In genomic region chr3:31880020-31880419, GRCh38 we compare ENCODE assay signal across 14 cellular contexts.
DNase-seq lines count a peak whose midpoint lies in the region; ATAC-seq, FAIRE-seq and TF ChIP-seq lines count a peak whose summit lies in the region.
"Had no signal": no experiment of that assay in that cellular context is flagged by ENCODE, and none has a peak within 500 bp of the region (broad histone marks: within the 10 kb centered on the region; RNA-seq: fewer than 3 reads in every experiment).

No MANE protein-coding gene starts in this region.

- H2BK5ac ChIP-seq in H1 (ENCODE audit: low read depth, low read length), result no peak overlapping the region
- H2BK5ac ChIP-seq in mesendoderm (ENCODE audit: low read length), result no peak overlapping the region

- H3K36me3 ChIP-seq in H1 (ENCODE audit: control insufficient read depth in 2 of 4, insufficient read depth in 4 of 4, low read length in 3 of 4) (peaks cover 0 to 7% (median 0%) of the 10 kb centered on the region in 4 experiments; a peak in 4 of 8 replicates), mesendoderm (ENCODE audit: control insufficient read depth, insufficient read depth, low read length) (no peaks in the 10 kb centered on the region)
- H3K36me3 ChIP-seq: cardiac muscle cell, gastrocnemius medialis, right lobe of liver had no signal

- no peak overlapping the region for H3K4ac ChIP-seq in H1 (replicated peaks; ENCODE audit: insufficient read length, low read depth, low read length)
- no peak overlapping the region for H3K4ac ChIP-seq in mesendoderm (ENCODE audit: low read depth, low read length)

- H4K8ac ChIP-seq in H1 (ENCODE audit: extremely low read depth, insufficient read depth, low read length) (no peak overlapping the region), mesendoderm (ENCODE audit: low read depth, low read length) (no peak overlapping the region)

- H3K4me2 ChIP-seq in H1 (ENCODE audit: insufficient read depth in 1 of 2, low read depth in 2 of 2, low read length in 2 of 2) (no peak overlapping the region), mesendoderm (ENCODE audit: low read length) (no peak overlapping the region)
- H3K4me2 ChIP-seq: KMS-11 had no signal

- H3K4me3 ChIP-seq in H1 (ENCODE audit: extremely low read depth in 1 of 4, insufficient read depth in 2 of 4, low read depth in 3 of 4, low read length in 4 of 4), result no peak overlapping the region
- no peak overlapping the region for H3K4me3 ChIP-seq in mesendoderm (ENCODE audit: low read length)
- H3K4me3 ChIP-seq: cardiac muscle cell, gastrocnemius medialis, right lobe of liver had no signal

- no peaks in the 10 kb centered on the region for H3K23me2 ChIP-seq in H1 (ENCODE audit: low read depth, low read length)

- H3K56ac ChIP-seq in H1 (replicated peaks; ENCODE audit: insufficient read length, low read depth, low read length), result no peak overlapping the region
- no peak overlapping the region for H3K56ac ChIP-seq in mesendoderm (ENCODE audit: low read length)

- no peaks in the 10 kb centered on the region for H3K27me3 ChIP-seq in H1 (replicated peaks in 1 of 4; ENCODE audit: control insufficient read depth in 3 of 4, extremely low read depth in 1 of 4, insufficient read depth in 3 of 4, low read length in 3 of 4)
- no peaks in the 10 kb centered on the region for H3K27me3 ChIP-seq in mesendoderm (ENCODE audit: insufficient read depth, low read length, poor library complexity)
- H3K27me3 ChIP-seq: cardiac muscle cell, gastrocnemius medialis, right lobe of liver had no signal

- no peak overlapping the region for H2BK15ac ChIP-seq in H1 (ENCODE audit: low read length)
- no peak overlapping the region for H2BK15ac ChIP-seq in mesendoderm (replicated peaks; ENCODE audit: low read depth)

- no peak overlapping the region for H3K23ac ChIP-seq in H1 (ENCODE audit: insufficient read length)
- no peak overlapping the region for H3K23ac ChIP-seq in mesendoderm (ENCODE audit: low read length)

- H2AK5ac ChIP-seq in H1 (ENCODE audit: low read depth, low read length) (no peak overlapping the region), mesendoderm (ENCODE audit: low read length) (no peak overlapping the region)

- H3K18ac ChIP-seq in H1 (ENCODE audit: extremely low read depth, low read length) (no peak overlapping the region), mesendoderm (ENCODE audit: low read length) (no peak overlapping the region)

- no peak for FAIRE-seq in H1 (lab: Jason Lieb, UNC)
- FAIRE-seq: urothelium cell line had no signal

- H2BK120ac ChIP-seq in H1 (replicated peaks; ENCODE audit: low read depth, low read length) (no peak overlapping the region), mesendoderm (ENCODE audit: low read depth, low read length) (no peak overlapping the region)

- POLR2A ChIA-PET in H1 (lab: Charles Lee; ENCODE audit: partially characterized antibody), result interaction anchor here (0.8 kb wide), 1 partner anchor 16 kb away, joined by 3 read pairs; no protein-coding TSS in a partner anchor

- H2BK12ac ChIP-seq in H1 (ENCODE audit: low read depth, low read length), result no peak overlapping the region

- no peak overlapping the region for H3K14ac ChIP-seq in H1 (ENCODE audit: insufficient read length)

- H3K9ac ChIP-seq in H1 (replicated peaks in 1 of 4; ENCODE audit: extremely low read depth in 1 of 4, low read depth in 3 of 4, low read length in 3 of 4) (no peak overlapping the region), mesendoderm (ENCODE audit: low read length) (no peak overlapping the region)
- H3K9ac ChIP-seq: KMS-11 had no signal

- H2BK20ac ChIP-seq in H1 (ENCODE audit: low read length), result no peak overlapping the region

- peaks cover 0 to 8% of the 10 kb centered on the region in 2 experiments for H4K20me1 ChIP-seq in H1 (replicated peaks in 1 of 2; ENCODE audit: control insufficient read depth in 1 of 2, insufficient read depth in 2 of 2, low read length in 2 of 2)

- H3K4me1 ChIP-seq in H1 (replicated peaks in 1 of 4; ENCODE audit: control insufficient read depth in 3 of 4, insufficient read depth in 4 of 4, low read length in 3 of 4), result peaks cover 0 to 11% (median 9%) of the 10 kb centered on the region in 4 experiments; a peak in 5 of 7 replicates
- peaks cover 7% of the 10 kb centered on the region for H3K4me1 ChIP-seq in mesendoderm (ENCODE audit: control insufficient read depth, low read depth, low read length)
- H3K4me1 ChIP-seq: right lobe of liver had no signal

- TF ChIP-seq RAD21 in H1 (IDR thresholded peaks at IDR 0.05 in 1 of 2, conservative IDR thresholded peaks at IDR 0.05 in 1 of 2; ENCODE audit: low read depth in 2 of 2, low read length in 2 of 2), result no peak; a peak in 1 of 4 replicates

- ATAC-seq in GM18517 (IDR thresholded peaks at IDR 0.05; ENCODE audit: unreplicated experiment) (no peak), HG03571 (IDR thresholded peaks at IDR 0.05; ENCODE audit: unreplicated experiment) (no peak), GM21786 (IDR thresholded peaks at IDR 0.05; ENCODE audit: unreplicated experiment) (no peak)
- ATAC-seq: gastrocnemius medialis had no signal

- no peak overlapping the region for H3K27ac ChIP-seq in H1 (ENCODE audit: low read depth, low read length)
- H3K27ac ChIP-seq in mesendoderm (ENCODE audit: low read depth, low read length), result no peak overlapping the region
- H3K27ac ChIP-seq: cardiac muscle cell, gastrocnemius medialis, KMS-11, right lobe of liver had no signal

- H4K91ac ChIP-seq in H1 (replicated peaks; ENCODE audit: insufficient read length, low read length), result no peak overlapping the region

- no peak for TF ChIP-seq POLR2A in H1 (IDR thresholded peaks at IDR 0.05; ENCODE audit: control extremely low read depth in 1 of 2, low read depth in 2 of 2, low read length in 2 of 2)

- no peak overlapping the region for H4K5ac ChIP-seq in H1 (ENCODE audit: insufficient read length, low read depth, low read length)
- no peak overlapping the region for H4K5ac ChIP-seq in mesendoderm (ENCODE audit: low read length)

- H3K79me2 ChIP-seq in H1 (ENCODE audit: control insufficient read depth in 1 of 2, insufficient read depth in 2 of 2, low read length in 2 of 2) (peaks cover 4 to 52% of the 10 kb centered on the region in 2 experiments; a peak in 3 of 4 replicates), mesendoderm (ENCODE audit: control insufficient read depth, insufficient read depth, low read length) (peaks cover 9% of the 10 kb centered on the region)

- H2AFZ ChIP-seq in H1 (ENCODE audit: low read length), result no peak overlapping the region

- H3K9me3 ChIP-seq in H1 (ENCODE audit: insufficient read depth in 2 of 2, low read depth in 1 of 2, low read length in 1 of 2), result no peaks in the 10 kb centered on the region
- H3K9me3 ChIP-seq: gastrocnemius medialis, right lobe of liver had no signal

- H3K79me1 ChIP-seq in H1 (ENCODE audit: low read depth, low read length) (peaks cover 8% of the 10 kb centered on the region), mesendoderm (ENCODE audit: low read length) (peaks cover 6% of the 10 kb centered on the region)

- CTCF ChIA-PET in H1 (lab: Charles Lee; ENCODE audit: partially characterized antibody), result interaction anchor here (1.6 to 2.4 kb wide), 2 partner anchors 10 to 274 kb away, joined by 3 to 7 read pairs; no protein-coding TSS in a partner anchor

- no peak for TF ChIP-seq EP300 in H1 (IDR thresholded peaks at IDR 0.05; ENCODE audit: borderline replicate concordance in 1 of 2, low read depth in 2 of 2, low read length in 2 of 2)

- TF ChIP-seq CTCF in H1 (IDR thresholded peaks at IDR 0.05; ENCODE audit: control extremely low read depth in 1 of 3, insufficient read depth in 1 of 3, low read depth in 1 of 3, low read length in 3 of 3), result no peak

- DNase-seq in EH (ENCODE audit: low read depth), result peak; percentile 3
- DNase-seq in NCI-H524 (lab: John Stamatoyannopoulos, UW), result peak; percentile 51 to 86
- no peak for DNase-seq in H1 (ENCODE audit: low read depth in 1 of 2, low spot score in 2 of 2)
- peak; percentile 58 for DNase-seq in mesendoderm
- DNase-seq in inferior parietal cortex (ENCODE audit: extremely low spot score), result no peak
- DNase-seq: CD4-positive, alpha-beta memory T cell; gastrocnemius medialis; right lobe of liver had no signal

- 87% methylated on average over 4 of the region's 4 CpGs; no CpG with 5 or more reads in 1 of the 2 experiments for WGBS in H1 (ENCODE audit: extremely low coverage in 1 of 2, insufficient coverage in 1 of 2, insufficient read length in 1 of 2, insufficient replicate concordance in 2 of 2, low coverage in 1 of 2, low lambda C conversion rate in 2 of 2, missing lambda C conversion rate in 1 of 2), 2 experiments
- no CpG with 5 or more reads among the region's 4 CpGs for WGBS in mesendoderm (ENCODE audit: extremely low coverage, insufficient coverage, low lambda C conversion rate)

TF ChIP-seq in H1, 55 proteins besides CTCF, POLR2A, EP300 and RAD21:
- no peak for TF ChIP-seq SUZ12 (IDR thresholded peaks at IDR 0.05; ENCODE audit: low read length)
- 0 out of 2 replicates have a peak, but pooled peaks have one; percentile 38 for TF ChIP-seq CEBPB (IDR thresholded peaks at IDR 0.05; ENCODE audit: low read depth, low read length)

Comparison
In these comparisons a context has a peak if more than half of its experiments do, and no peak if none do; other contexts are left out.
1. DNase-seq: peak in EH (single experiment), NCI-H524 (2 of 2) and mesendoderm (single experiment); none in H1 (0 of 2) and inferior parietal cortex (single experiment).